8 cellular contexts compared by ENCODE assay signal in the genomic region with DNA sequence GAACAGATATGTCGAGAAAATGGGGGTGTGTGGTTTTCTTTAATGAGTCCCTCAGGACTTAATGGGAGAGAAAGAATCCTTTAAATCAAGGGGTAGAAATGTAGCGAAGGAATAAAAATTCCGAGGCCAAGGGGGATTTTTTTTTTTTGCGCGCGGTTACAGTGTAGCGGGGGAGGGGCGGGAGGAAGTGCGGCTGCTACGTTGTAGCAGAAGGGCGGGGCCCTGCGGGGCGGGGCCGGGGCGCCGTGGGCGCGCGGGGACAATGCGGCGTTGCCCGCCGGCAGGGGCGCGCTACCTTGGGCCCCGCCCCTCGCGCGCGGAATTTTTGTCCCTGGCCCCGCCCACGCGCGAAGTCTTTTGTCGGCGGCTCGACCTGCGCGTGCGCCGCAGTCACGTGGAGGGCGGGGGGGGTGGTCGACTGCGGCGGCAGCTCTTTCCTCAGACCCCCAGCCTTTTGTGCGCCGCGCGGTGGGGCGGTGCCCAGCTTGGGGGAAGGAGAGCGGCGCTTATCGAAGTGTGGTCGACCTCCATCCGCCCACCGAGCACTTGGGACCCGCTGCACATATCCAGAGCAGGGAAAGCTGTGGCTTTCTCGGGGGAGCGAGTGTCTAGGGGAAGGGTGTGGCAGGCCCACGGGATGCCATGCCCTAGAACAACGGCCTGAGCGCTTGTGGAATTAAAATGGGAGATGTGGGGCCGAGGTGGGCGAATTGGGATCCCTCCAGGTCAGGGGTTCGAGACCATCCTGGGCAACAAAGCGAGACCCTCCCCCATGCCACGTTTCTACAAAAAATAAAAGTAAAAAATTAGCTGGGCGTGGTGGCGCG. TPM values are rescaled to one million over a fixed set of nuclear protein-coding genes. Genes with fewer than 3 reads are reported as not detected.
DNase-seq lines count a peak whose midpoint lies in the region; ATAC-seq and TF ChIP-seq lines count a peak whose summit lies in the region.

No MANE protein-coding gene starts in this region.

- H3K36me3 ChIP-seq in ovary, result no peaks in the 10 kb centered on the region
- peaks cover 30% of the 10 kb centered on the region for H3K36me3 ChIP-seq in thoracic aorta

- TF ChIP-seq POLR2A in ovary (IDR thresholded peaks at IDR 0.05), result no peak

- H3K9me3 ChIP-seq in ovary (no peaks in the 10 kb centered on the region), thoracic aorta (no peaks in the 10 kb centered on the region)

- intact Hi-C loops in head of caudate nucleus (cut with DNase I), result loop anchor here (1.0 to 5.0 kb wide), 2 partner anchors 42 to 104 kb away; partner anchors contain the start of genes MRPS18B and PPP1R10
- intact Hi-C loops in ovary (cut with DNase I), result loop anchor here (1.0 to 2.0 kb wide), 4 partner anchors 35 to 43 kb away; partner anchors contain the start of gene PPP1R18 (in 3 of the 4)

- H3K4me3 ChIP-seq in ovary, result peak overlapping the region; percentile 89
- H3K4me3 ChIP-seq in thoracic aorta, result peak overlapping the region; percentile 93

- peaks cover 12% of the 10 kb centered on the region for H3K36me3 Mint-ChIP-seq in activated naive CD8-positive, alpha-beta T cell

- peak overlapping the region; percentile 93 for H3K27ac ChIP-seq in C4-2B
- peak overlapping the region; percentile 85 to 94 for H3K27ac ChIP-seq in ovary
- H3K27ac ChIP-seq in thoracic aorta, result peak overlapping the region; percentile 92

- H3K27ac Mint-ChIP-seq in activated naive CD8-positive, alpha-beta T cell, result peak overlapping the region; percentile 99

- H3K4me1 Mint-ChIP-seq in activated naive CD8-positive, alpha-beta T cell (ENCODE audit: low read depth), result peaks cover 57% of the 10 kb centered on the region

- TF ChIP-seq CTCF in C4-2B (conservative IDR thresholded peaks at IDR 0.05) (no peak; the same call in 1 of the 2 replicates), ovary (IDR thresholded peaks at IDR 0.05) (peak; percentile 33 to 77 (median 41)), thoracic aorta (IDR thresholded peaks at IDR 0.05) (peak; percentile 45)

- H3K9me3 Mint-ChIP-seq in activated naive CD8-positive, alpha-beta T cell (ENCODE audit: low read depth), result no peaks in the 10 kb centered on the region

- H3K27me3 Mint-ChIP-seq in activated naive CD8-positive, alpha-beta T cell, result no peaks in the 10 kb centered on the region

- peak; percentile 30 for ATAC-seq in GM21360 (IDR thresholded peaks at IDR 0.05; ENCODE audit: unreplicated experiment)
- ATAC-seq in thoracic aorta (ENCODE audit: insufficient number of reproducible peaks, low FRiP score, low read depth), result peak; percentile 29

- TF ChIP-seq EP300 in ovary (IDR thresholded peaks at IDR 0.05), result no peak

- WGBS in ovary, 3 donors, result 1 to 2% (median 1%) methylated on average over 57 to 71 of the region's 71 CpGs

- H3K27me3 ChIP-seq in ovary (no peaks in the 10 kb centered on the region), thoracic aorta (replicated peaks; ENCODE audit: insufficient read depth) (no peaks in the 10 kb centered on the region)

- DNase-seq in NCI-H1105 (lab: John Stamatoyannopoulos, UW) (peak; percentile 91), SKM-1 (lab: John Stamatoyannopoulos, UW; ENCODE audit: unreplicated experiment) (peak; percentile 83), head of caudate nucleus (peak; percentile 70 to 97 (median 91)), ovary (peak; percentile 91 to 97 (median 93)), thoracic aorta (ENCODE audit: low spot score) (peak; percentile 58)

- H3K4me3 Mint-ChIP-seq in activated naive CD8-positive, alpha-beta T cell, result peak overlapping the region; percentile 99

- peaks cover 2% of the 10 kb centered on the region for H3K4me1 ChIP-seq in ovary (ENCODE audit: insufficient read depth)
- peaks cover 21 to 63% of the 10 kb centered on the region in 2 donors for H3K4me1 ChIP-seq in thoracic aorta (ENCODE audit: control insufficient read depth in 1 of 2, low read depth in 2 of 2)

RNA-seq across cellular contexts. Expression of gene TUBB, which starts 1.3 kb away (rescaled TPM):
- 100 to 1,000 TPM; 242 to 697 (median 630) TPM for total RNA-seq in ovary
- polyA plus RNA-seq in ovary, result 100 to 1,000 TPM; 370 to 772 TPM
- 100 to 1,000 TPM; 172 to 243 TPM for total RNA-seq in thoracic aorta

RNA-seq across cellular contexts. Expression of gene MDC1, which starts 4.3 kb away (rescaled TPM):
- total RNA-seq in ovary (10 to 100 TPM; 13.1 to 62.5 (median 43.9) TPM), thoracic aorta (10 to 100 TPM; 16.6 to 22.6 TPM)
- 10 to 100 TPM; 20.1 to 39.0 TPM for polyA plus RNA-seq in ovary

RNA-seq across cellular contexts. Expression of gene FLOT1, which starts 21.1 kb away (rescaled TPM):
- total RNA-seq in ovary (100 to 1,000 TPM in 6 of 7 donors, 10 to 100 TPM in 1; 64.1 to 154 (median 116) TPM), thoracic aorta (100 to 1,000 TPM; 135 to 177 TPM)
- 100 to 1,000 TPM; 124 to 180 TPM for polyA plus RNA-seq in ovary

RNA-seq across cellular contexts. Expression of gene IER3, which starts 22.9 kb away (rescaled TPM):
- total RNA-seq in ovary, result 100 to 1,000 TPM in 1 of 7 donors, 10 to 100 TPM in 5, 1 to 10 TPM in 1; 9.7 to 221 (median 20.6) TPM
- 10 to 100 TPM; 16.1 to 30.6 TPM for polyA plus RNA-seq in ovary
- total RNA-seq in thoracic aorta, result 10 to 100 TPM; 43.5 to 43.8 TPM

RNA-seq across cellular contexts. Expression of gene NRM, which starts 30.6 kb away (rescaled TPM):
- total RNA-seq in ovary (10 to 100 TPM in 5 of 7 donors, 1 to 10 TPM in 2; 3.4 to 23.2 (median 15.3) TPM), thoracic aorta (10 to 100 TPM in 1 of 2 donors, 1 to 10 TPM in 1; 2.3 to 17.1 TPM)
- polyA plus RNA-seq in ovary, result 10 to 100 TPM; 15.3 to 15.4 TPM

Comparison
In these comparisons a context has a peak if more than half of its experiments do, and no peak if none do; other contexts are left out.
1. Peak in every context shown above with its lines: DNase-seq, ATAC-seq, H3K4me3 ChIP-seq and H3K27ac ChIP-seq.